Comparison of ENCODE assay signal across 10 cellular contexts in genomic region chrX:130338869-130339268, GRCh38. TPM values are rescaled to one million over a fixed set of nuclear protein-coding genes. Genes with fewer than 3 reads are reported as not detected.
DNase-seq lines count a peak whose midpoint lies in the region; ATAC-seq, FAIRE-seq and TF ChIP-seq lines count a peak whose summit lies in the region.
"Not testable (repeated sequence)": the region's sequence is repeated elsewhere in the genome, so short reads cannot be mapped to it uniquely, and the experiment has no call there.
"Had no signal": no experiment of that assay in that cellular context is flagged by ENCODE, and none has a peak within 500 bp of the region (broad histone marks: within the 10 kb centered on the region; RNA-seq: fewer than 3 reads in every experiment).

No MANE protein-coding gene starts in this region.

- not testable (repeated sequence) for H3K4me1 ChIP-seq in astrocyte (ENCODE audit: insufficient read depth, low read length); mucosa of stomach (ENCODE audit: control insufficient read depth, insufficient read depth, low read length); gastrocnemius medialis

- not testable (repeated sequence) for DNase-seq in MG63; activated B cell treated with CpG ODN at 0.5 μM for 24 hours; astrocyte (ENCODE audit: low read depth); fibroblast of mammary gland (ENCODE audit: low read depth); gastrocnemius medialis

- not testable (repeated sequence) for H3K27me3 ChIP-seq in MG63; astrocyte (ENCODE audit: insufficient read depth, low read length); mucosa of stomach (ENCODE audit: control insufficient read depth, insufficient read depth, low read length); gastrocnemius medialis

- in situ Hi-C loops in gastrocnemius medialis (cut with MboI; ENCODE audit: low sequenced_read_pairs in 4 of 4): not testable (repeated sequence)

- H3K79me2 ChIP-seq in astrocyte (ENCODE audit: insufficient read depth, low read length): not testable (repeated sequence)

- H3K4me3 ChIP-seq in GM08714 (ENCODE audit: low read length): peak overlapping the region; percentile 71; the same call in 1 of the 2 replicates
- peak overlapping the region; percentile 75 for H3K4me3 ChIP-seq in MG63
- peak overlapping the region; percentile 74 for H3K4me3 ChIP-seq in astrocyte (ENCODE audit: insufficient read depth, low read depth, low read length)
- H3K4me3 ChIP-seq in fibroblast of mammary gland (ENCODE audit: control insufficient read depth, low read depth, low read length): peak overlapping the region; percentile 79
- H3K4me3 ChIP-seq in mucosa of stomach (ENCODE audit: low read length): not testable (repeated sequence)
- peak overlapping the region; percentile 66 to 80 (median 75) for H3K4me3 ChIP-seq in gastrocnemius medialis

- POLR2A ChIA-PET in activated B cell treated with CpG ODN at 0.5 μM for 24 hours (lab: Charles Lee): interaction anchor here (0.6 kb wide), 2 partner anchors 68 to 145 kb away, joined by 5 read pairs; no protein-coding TSS in a partner anchor

- not testable (repeated sequence) for TF ChIP-seq POLR2A in gastrocnemius medialis (IDR thresholded peaks at IDR 0.05)

- H3K36me3 ChIP-seq in MG63; astrocyte (ENCODE audit: insufficient read depth, low read length); mucosa of stomach (ENCODE audit: control insufficient read depth, insufficient read depth, low read length); gastrocnemius medialis: not testable (repeated sequence)

- CTCF ChIA-PET in activated B cell treated with CpG ODN at 0.5 μM for 24 hours (lab: Charles Lee): not testable (repeated sequence)

- not testable (repeated sequence) for H3K9me3 Mint-ChIP-seq in activated B cell treated with CpG ODN at 0.5 μM for 24 hours; astrocyte (ENCODE audit: unreplicated experiment)

- FAIRE-seq in astrocyte (lab: Jason Lieb, UNC): not testable (repeated sequence)

- not testable (repeated sequence) for H3K27me3 Mint-ChIP-seq in activated B cell treated with CpG ODN at 0.5 μM for 24 hours; astrocyte (ENCODE audit: low read depth, unreplicated experiment)

- peak overlapping the region; percentile 93 for H3K4me3 Mint-ChIP-seq in activated B cell treated with CpG ODN at 0.5 μM for 24 hours
- peak overlapping the region; percentile 94 for H3K4me3 Mint-ChIP-seq in astrocyte (ENCODE audit: unreplicated experiment)

- H3K4me2 ChIP-seq in astrocyte (ENCODE audit: low read length): peak overlapping the region; percentile 89

- TF ChIP-seq CTCF in activated B cell treated with CpG ODN at 0.5 μM for 24 hours (IDR thresholded peaks at IDR 0.05); astrocyte (IDR thresholded peaks at IDR 0.05; ENCODE audit: insufficient read depth, low read depth, low read length); fibroblast of mammary gland (conservative IDR thresholded peaks at IDR 0.05; ENCODE audit: control insufficient read depth, insufficient read depth, low read depth, low read length); gastrocnemius medialis (IDR thresholded peaks at IDR 0.05 in 4 of 5, conservative IDR thresholded peaks at IDR 0.05 in 1 of 5): not testable (repeated sequence)

- ATAC-seq in activated B cell treated with CpG ODN at 0.5 μM for 24 hours (ENCODE audit: low read depth); gastrocnemius medialis: not testable (repeated sequence)

- not testable (repeated sequence) for H3K9me3 ChIP-seq in MG63; astrocyte (ENCODE audit: insufficient read depth, low read depth, low read length); mucosa of stomach (ENCODE audit: control insufficient read depth, low read length); gastrocnemius medialis

- H3K27ac Mint-ChIP-seq in activated B cell treated with CpG ODN at 0.5 μM for 24 hours; astrocyte (ENCODE audit: unreplicated experiment): not testable (repeated sequence)

- not testable (repeated sequence) for H4K20me1 ChIP-seq in astrocyte (ENCODE audit: insufficient read depth, low read length)

- peak overlapping the region; percentile 92 for H2AFZ ChIP-seq in astrocyte (ENCODE audit: low read depth, low read length)

- not testable (repeated sequence) for H3K27ac ChIP-seq in astrocyte (ENCODE audit: low read depth, low read length); gastrocnemius medialis

- not testable (repeated sequence) for H3K36me3 Mint-ChIP-seq in activated B cell treated with CpG ODN at 0.5 μM for 24 hours (ENCODE audit: low read depth); astrocyte (ENCODE audit: low read depth, unreplicated experiment)

- intact Hi-C loops in activated B cell treated with CpG ODN at 0.5 μM for 24 hours (cut with micrococcal nuclease): loop anchor here (1.0 kb wide), 3 partner anchors 62 to 564 kb away; partner anchors contain the start of genes ENOX2, RBMX2 and ZNF280C
- intact Hi-C loops in gastrocnemius medialis (cut with DNase I; ENCODE audit: low total_unique reads): not testable (repeated sequence)

- H3K4me1 Mint-ChIP-seq in activated B cell treated with CpG ODN at 0.5 μM for 24 hours: peaks cover 17% of the 10 kb centered on the region
- peaks cover 13% of the 10 kb centered on the region for H3K4me1 Mint-ChIP-seq in astrocyte (ENCODE audit: low read depth, unreplicated experiment)

- H3K9ac ChIP-seq in astrocyte (ENCODE audit: low read length) (peak overlapping the region; percentile 87), mucosa of stomach (ENCODE audit: low read length) (peak overlapping the region; percentile 68)

RNA-seq across cellular contexts. Expression of gene SLC25A14, which starts 0.8 kb away (rescaled TPM):
- 4.9 and 10.0 TPM in 2 replicates for total RNA-seq in MG63 (2014; rRNA removed; shearing (Covaris generic); ENCODE audit: low replicate concordance)
- total RNA-seq in activated B cell treated with CpG ODN at 0.5 μM for 24 hours (12.2 and 13.8 TPM in 2 replicates), astrocyte (16.0 and 17.4 TPM in 2 replicates), gastrocnemius medialis (1 to 10 TPM; 2.9 to 7.0 (median 5.1) TPM)

RNA-seq across cellular contexts. Expression of gene GPR119, which starts 46.6 kb away (rescaled TPM):
- not detected in 2 replicates for total RNA-seq in MG63 (2014; rRNA removed; shearing (Covaris generic); ENCODE audit: low replicate concordance)
- not detected in 2 replicates for total RNA-seq in activated B cell treated with CpG ODN at 0.5 μM for 24 hours
- not detected in 2 replicates for total RNA-seq in astrocyte
- not detected for total RNA-seq in gastrocnemius medialis
- total RNA-seq: CD4-positive, alpha-beta T cell; left cardiac atrium; occipital lobe had no signal
